In the genomic region with DNA sequence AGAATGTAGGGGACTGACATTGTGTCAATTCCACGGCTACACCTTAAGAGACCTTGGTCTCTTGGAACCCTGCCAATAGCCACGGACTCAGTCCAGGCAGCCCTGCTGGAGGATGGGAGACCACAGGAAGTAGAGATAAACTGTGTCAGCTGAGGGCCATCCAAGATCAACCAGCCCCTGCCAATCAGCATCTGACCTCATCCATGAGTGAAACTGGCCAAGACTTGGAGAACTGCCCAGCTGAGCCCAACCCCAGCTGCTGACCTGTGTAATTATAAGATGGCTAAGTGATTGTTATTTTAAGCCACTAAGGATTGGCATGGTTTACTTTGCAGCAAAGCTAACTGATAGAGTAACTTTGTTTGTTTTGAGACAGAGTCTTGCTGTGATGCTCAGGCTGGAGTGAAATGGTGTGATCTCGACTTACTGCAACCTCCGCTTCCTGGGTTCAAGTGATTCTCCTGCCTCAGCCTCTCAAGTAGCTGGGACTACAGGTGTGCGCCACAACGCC, we compare ENCODE assay signal across 9 cellular contexts. TPM values are rescaled to one million over a fixed set of nuclear protein-coding genes. Genes with fewer than 3 reads are reported as not detected.
DNase-seq lines count a peak whose midpoint lies in the region; ATAC-seq and TF ChIP-seq lines count a peak whose summit lies in the region.
"Had no signal": no experiment of that assay in that cellular context is flagged by ENCODE, and none has a peak within 500 bp of the region (broad histone marks: within the 10 kb centered on the region; RNA-seq: fewer than 3 reads in every experiment).

No MANE protein-coding gene starts in this region.

- H3K27ac ChIP-seq in tibial artery, result peak overlapping the region in 1 of 2 donors; percentile 24
- H3K27ac ChIP-seq: sigmoid colon had no signal

- H3K36me3 Mint-ChIP-seq in Caco-2 (ENCODE audit: insufficient read depth, unreplicated experiment), result peaks cover 32% of the 10 kb centered on the region

- ATAC-seq in Right ventricle myocardium inferior (peak; percentile 89), GM19463 (IDR thresholded peaks at IDR 0.05; ENCODE audit: unreplicated experiment) (no peak)

- peak; percentile 95 for DNase-seq in LHCN-M2 (ENCODE audit: low read depth)
- peak; percentile 63 for DNase-seq in T1000 (lab: John Stamatoyannopoulos, UW)
- DNase-seq in Right ventricle myocardium inferior (ENCODE audit: missing footprints), result peak; percentile 83
- peak; percentile 76 to 88 for DNase-seq in tibial artery
- no peak for DNase-seq in Caco-2
- DNase-seq in cerebellar nuclear complex (lab: John Stamatoyannopoulos, UW), result no peak
- DNase-seq: central memory CD4-positive, alpha-beta T cell; sigmoid colon had no signal

- H3K9me3 Mint-ChIP-seq in Caco-2 (ENCODE audit: unreplicated experiment), result peaks cover 12% of the 10 kb centered on the region

- no peak overlapping the region for H3K4me3 Mint-ChIP-seq in Caco-2 (ENCODE audit: unreplicated experiment)

- TF ChIP-seq CTCF in tibial artery (IDR thresholded peaks at IDR 0.05) (no peak), Caco-2 (IDR thresholded peaks at IDR 0.05; ENCODE audit: insufficient read depth in 1 of 2, low read depth in 1 of 2, low read length in 1 of 2, severe bottlenecking in 1 of 2, unreplicated experiment in 1 of 2) (no peak)

- peaks cover 9% of the 10 kb centered on the region for H3K4me1 Mint-ChIP-seq in Caco-2 (ENCODE audit: low read depth, unreplicated experiment)

- H3K27me3 ChIP-seq in tibial artery (no peaks in the 10 kb centered on the region), Caco-2 (replicated peaks; ENCODE audit: control insufficient read depth, insufficient read depth, low read length) (no peaks in the 10 kb centered on the region)
- H3K27me3 ChIP-seq: sigmoid colon had no signal

- POLR2A ChIA-PET in Caco-2 (lab: Charles Lee), result interaction anchor here (0.6 kb wide), 3 partner anchors 13 to 226 kb away, joined by 3 to 5 read pairs (median 3); a partner anchor contains a TSS

- H3K36me3 ChIP-seq in tibial artery (peaks cover 0 to 10% (median 8%) of the 10 kb centered on the region in 3 donors), Caco-2 (ENCODE audit: control insufficient read depth, insufficient read depth, low read length) (no peaks in the 10 kb centered on the region)

- H3K9me3 ChIP-seq in tibial artery, result no peaks in the 10 kb centered on the region
- 0 out of 2 replicates have a peak, but pooled peaks cover 3% of the 10 kb centered on the region for H3K9me3 ChIP-seq in Caco-2
- H3K9me3 ChIP-seq: sigmoid colon had no signal

- intact Hi-C loops in Right ventricle myocardium inferior (cut with DNase I), result loop anchor here (5.0 kb wide), 1 partner anchor 39 kb away; no protein-coding TSS in a partner anchor
- intact Hi-C loops in tibial artery (cut with DNase I; ENCODE audit: low total_unique reads), result no loop called here
- intact Hi-C loops in Caco-2 (cut with micrococcal nuclease; ENCODE audit: unreplicated experiment), result loop anchor here (10.0 kb wide), 1 partner anchor 49 kb away; no protein-coding TSS in a partner anchor

- H3K4me3 ChIP-seq in tibial artery, result no peak overlapping the region
- no peak overlapping the region for H3K4me3 ChIP-seq in Caco-2 (ENCODE audit: low read depth, low read length)
- H3K4me3 ChIP-seq: sigmoid colon had no signal

- no peaks in the 10 kb centered on the region for H3K27me3 Mint-ChIP-seq in Caco-2 (ENCODE audit: insufficient read depth, unreplicated experiment)

- BruUV-seq in Caco-2 (replicated peaks; lab: Mats Ljungman, UMichigan), result no TSS peak

- H3K27ac Mint-ChIP-seq in Caco-2 (ENCODE audit: unreplicated experiment), result no peak overlapping the region

- peaks cover 0 to 18% (median 9%) of the 10 kb centered on the region in 4 donors for H3K4me1 ChIP-seq in tibial artery
- H3K4me1 ChIP-seq in Caco-2, result peaks cover 6% of the 10 kb centered on the region; the same call in 1 of the 2 replicates

- CTCF ChIA-PET in Caco-2 (lab: Charles Lee), result no interaction called here

RNA-seq across cellular contexts. Expression of a gene that starts 13.3 kb away (rescaled TPM):
- 605 and 722 TPM in 2 replicates for total RNA-seq in LHCN-M2 (2014; rRNA removed)
- polyA plus RNA-seq in LHCN-M2 (2012), result 1,151 TPM
- 640 TPM for total RNA-seq in Right ventricle myocardium inferior
- total RNA-seq in Caco-2 (2022), result 915 and 956 TPM in 2 replicates

RNA-seq across cellular contexts. Expression of a gene that starts 42.7 kb away (rescaled TPM):
- total RNA-seq in LHCN-M2 (2014; rRNA removed) (82.8 and 86.6 TPM in 2 replicates), Right ventricle myocardium inferior (43.9 TPM), Caco-2 (2022) (70.0 and 72.3 TPM in 2 replicates)
- polyA plus RNA-seq in LHCN-M2 (2012), result 33.1 TPM

Comparison
In these comparisons a context has a peak if more than half of its experiments do, and no peak if none do; other contexts are left out.
1. DNase-seq: peak in LHCN-M2 (single experiment), T1000 (single experiment), Right ventricle myocardium inferior (single experiment) and tibial artery (2 of 2); none in Caco-2 (0 of 2) and cerebellar nuclear complex (0 of 2).